In genomic region chr12:18502422-18502821, GRCh38 we compare ENCODE assay signal across 1 cellular context.
TF ChIP-seq lines count a peak whose summit lies in the region.

No MANE protein-coding gene starts in this region.

TF ChIP-seq in HepG2, 621 proteins besides CTCF, POLR2A, EP300 and RAD21 (continued from another document):
- TF ChIP-seq ARID3A (IDR thresholded peaks at IDR 0.05; ENCODE audit: low read depth, low read length) (0 out of 2 replicates have a peak, but pooled peaks have one; percentile 18), ZNF740 (CRISPR knock-in tag; IDR thresholded peaks at IDR 0.05) (no peak)
